1 cellular context compared by ENCODE assay signal in the genomic region with DNA sequence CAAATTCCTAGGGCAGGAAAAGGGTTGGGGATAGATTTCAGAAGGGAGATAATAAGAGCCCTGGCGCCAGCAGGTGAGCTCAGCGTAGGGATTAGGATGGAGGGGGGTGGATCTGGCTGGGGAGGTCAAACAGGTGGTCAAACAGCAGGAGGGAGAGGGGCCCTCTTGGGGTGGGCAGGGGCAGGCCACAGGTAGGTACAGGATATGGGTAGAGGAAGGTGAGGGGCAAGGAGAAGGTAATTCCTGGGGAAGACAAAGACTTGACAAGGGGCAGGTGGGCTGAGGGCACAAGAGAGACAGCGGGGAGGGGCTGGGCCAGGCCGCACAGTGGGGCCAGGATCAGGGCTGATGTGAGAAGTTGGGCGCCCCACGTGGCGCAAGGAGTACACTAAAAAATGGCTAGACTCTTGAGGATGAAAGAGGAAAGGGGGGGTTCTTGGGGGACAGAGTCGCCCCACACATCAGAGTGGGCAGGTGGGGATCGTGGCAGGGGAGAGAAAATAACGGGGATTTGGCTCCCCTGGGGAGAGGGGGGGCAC.
TF ChIP-seq lines count a peak whose summit lies in the region.

No MANE protein-coding gene starts in this region.

TF ChIP-seq in K562, 482 proteins besides CTCF, POLR2A, EP300 and RAD21 (continued from another document and continues in another):
- TF ChIP-seq RERE (CRISPR knock-in tag; IDR thresholded peaks at IDR 0.05; ENCODE audit: borderline replicate concordance): no peak
- no peak for TF ChIP-seq GTF2B (IDR thresholded peaks at IDR 0.05; ENCODE audit: extremely low read depth, insufficient read length)
- TF ChIP-seq TAF7 (tag; IDR thresholded peaks at IDR 0.05): no peak
- no peak for TF ChIP-seq ZNF431 (CRISPR knock-in tag; IDR thresholded peaks at IDR 0.05)
- TF ChIP-seq BHLHE40 (IDR thresholded peaks at IDR 0.05; ENCODE audit: low read length): no peak
- TF ChIP-seq RFX1 (IDR thresholded peaks at IDR 0.05): no peak
- no peak for TF ChIP-seq ZBTB1 (CRISPR knock-in tag; IDR thresholded peaks at IDR 0.05; ENCODE audit: borderline replicate concordance, low read depth)
- peak in 2 of 3 experiments; percentile 39 to 59 for TF ChIP-seq YY1 (IDR thresholded peaks at IDR 0.05; ENCODE audit: borderline replicate concordance in 1 of 3, control insufficient read depth in 1 of 3, extremely low read depth in 1 of 3, insufficient read depth in 3 of 3, insufficient read length in 1 of 3, insufficient replicate concordance in 2 of 3, low read depth in 1 of 3, low read length in 2 of 3)
- TF ChIP-seq RCOR1 (IDR thresholded peaks at IDR 0.05; ENCODE audit: borderline replicate concordance in 1 of 2, low read depth in 2 of 2, low read length in 2 of 2): 0 out of 4 replicates have a peak, but pooled peaks of 1 of the 2 experiments have one; percentile 7
- TF ChIP-seq, protein P1, sequence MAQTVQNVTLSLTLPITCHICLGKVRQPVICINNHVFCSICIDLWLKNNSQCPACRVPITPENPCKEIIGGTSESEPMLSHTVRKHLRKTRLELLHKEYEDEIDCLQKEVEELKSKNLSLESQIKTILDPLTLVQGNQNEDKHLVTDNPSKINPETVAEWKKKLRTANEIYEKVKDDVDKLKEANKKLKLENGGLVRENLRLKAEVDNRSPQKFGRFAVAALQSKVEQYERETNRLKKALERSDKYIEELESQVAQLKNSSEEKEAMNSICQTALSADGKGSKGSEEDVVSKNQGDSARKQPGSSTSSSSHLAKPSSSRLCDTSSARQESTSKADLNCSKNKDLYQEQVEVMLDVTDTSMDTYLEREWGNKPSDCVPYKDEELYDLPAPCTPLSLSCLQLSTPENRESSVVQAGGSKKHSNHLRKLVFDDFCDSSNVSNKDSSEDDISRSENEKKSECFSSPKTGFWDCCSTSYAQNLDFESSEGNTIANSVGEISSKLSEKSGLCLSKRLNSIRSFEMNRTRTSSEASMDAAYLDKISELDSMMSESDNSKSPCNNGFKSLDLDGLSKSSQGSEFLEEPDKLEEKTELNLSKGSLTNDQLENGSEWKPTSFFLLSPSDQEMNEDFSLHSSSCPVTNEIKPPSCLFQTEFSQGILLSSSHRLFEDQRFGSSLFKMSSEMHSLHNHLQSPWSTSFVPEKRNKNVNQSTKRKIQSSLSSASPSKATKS (CRISPR knock-in tag; IDR thresholded peaks at IDR 0.05): no peak
- TF ChIP-seq ZNF79 (CRISPR knock-in tag; IDR thresholded peaks at IDR 0.05; ENCODE audit: low read depth): no peak
- TF ChIP-seq OTX1 (CRISPR knock-in tag; IDR thresholded peaks at IDR 0.05): 0 out of 2 replicates have a peak, but pooled peaks have one; percentile 44
- TF ChIP-seq RFX7 (CRISPR knock-in tag; IDR thresholded peaks at IDR 0.05): no peak
- TF ChIP-seq, protein P2, sequence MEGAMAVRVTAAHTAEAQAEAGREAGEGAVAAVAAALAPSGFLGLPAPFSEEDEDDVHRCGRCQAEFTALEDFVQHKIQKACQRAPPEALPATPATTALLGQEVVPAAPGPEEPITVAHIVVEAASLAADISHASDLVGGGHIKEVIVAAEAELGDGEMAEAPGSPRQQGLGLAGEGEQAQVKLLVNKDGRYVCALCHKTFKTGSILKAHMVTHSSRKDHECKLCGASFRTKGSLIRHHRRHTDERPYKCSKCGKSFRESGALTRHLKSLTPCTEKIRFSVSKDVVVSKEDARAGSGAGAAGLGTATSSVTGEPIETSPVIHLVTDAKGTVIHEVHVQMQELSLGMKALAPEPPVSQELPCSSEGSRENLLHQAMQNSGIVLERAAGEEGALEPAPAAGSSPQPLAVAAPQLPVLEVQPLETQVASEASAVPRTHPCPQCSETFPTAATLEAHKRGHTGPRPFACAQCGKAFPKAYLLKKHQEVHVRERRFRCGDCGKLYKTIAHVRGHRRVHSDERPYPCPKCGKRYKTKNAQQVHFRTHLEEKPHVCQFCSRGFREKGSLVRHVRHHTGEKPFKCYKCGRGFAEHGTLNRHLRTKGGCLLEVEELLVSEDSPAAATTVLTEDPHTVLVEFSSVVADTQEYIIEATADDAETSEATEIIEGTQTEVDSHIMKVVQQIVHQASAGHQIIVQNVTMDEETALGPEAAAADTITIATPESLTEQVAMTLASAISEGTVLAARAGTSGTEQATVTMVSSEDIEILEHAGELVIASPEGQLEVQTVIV (CRISPR knock-in tag; IDR thresholded peaks at IDR 0.05; ENCODE audit: borderline replicate concordance): no peak
- TF ChIP-seq, protein P3, sequence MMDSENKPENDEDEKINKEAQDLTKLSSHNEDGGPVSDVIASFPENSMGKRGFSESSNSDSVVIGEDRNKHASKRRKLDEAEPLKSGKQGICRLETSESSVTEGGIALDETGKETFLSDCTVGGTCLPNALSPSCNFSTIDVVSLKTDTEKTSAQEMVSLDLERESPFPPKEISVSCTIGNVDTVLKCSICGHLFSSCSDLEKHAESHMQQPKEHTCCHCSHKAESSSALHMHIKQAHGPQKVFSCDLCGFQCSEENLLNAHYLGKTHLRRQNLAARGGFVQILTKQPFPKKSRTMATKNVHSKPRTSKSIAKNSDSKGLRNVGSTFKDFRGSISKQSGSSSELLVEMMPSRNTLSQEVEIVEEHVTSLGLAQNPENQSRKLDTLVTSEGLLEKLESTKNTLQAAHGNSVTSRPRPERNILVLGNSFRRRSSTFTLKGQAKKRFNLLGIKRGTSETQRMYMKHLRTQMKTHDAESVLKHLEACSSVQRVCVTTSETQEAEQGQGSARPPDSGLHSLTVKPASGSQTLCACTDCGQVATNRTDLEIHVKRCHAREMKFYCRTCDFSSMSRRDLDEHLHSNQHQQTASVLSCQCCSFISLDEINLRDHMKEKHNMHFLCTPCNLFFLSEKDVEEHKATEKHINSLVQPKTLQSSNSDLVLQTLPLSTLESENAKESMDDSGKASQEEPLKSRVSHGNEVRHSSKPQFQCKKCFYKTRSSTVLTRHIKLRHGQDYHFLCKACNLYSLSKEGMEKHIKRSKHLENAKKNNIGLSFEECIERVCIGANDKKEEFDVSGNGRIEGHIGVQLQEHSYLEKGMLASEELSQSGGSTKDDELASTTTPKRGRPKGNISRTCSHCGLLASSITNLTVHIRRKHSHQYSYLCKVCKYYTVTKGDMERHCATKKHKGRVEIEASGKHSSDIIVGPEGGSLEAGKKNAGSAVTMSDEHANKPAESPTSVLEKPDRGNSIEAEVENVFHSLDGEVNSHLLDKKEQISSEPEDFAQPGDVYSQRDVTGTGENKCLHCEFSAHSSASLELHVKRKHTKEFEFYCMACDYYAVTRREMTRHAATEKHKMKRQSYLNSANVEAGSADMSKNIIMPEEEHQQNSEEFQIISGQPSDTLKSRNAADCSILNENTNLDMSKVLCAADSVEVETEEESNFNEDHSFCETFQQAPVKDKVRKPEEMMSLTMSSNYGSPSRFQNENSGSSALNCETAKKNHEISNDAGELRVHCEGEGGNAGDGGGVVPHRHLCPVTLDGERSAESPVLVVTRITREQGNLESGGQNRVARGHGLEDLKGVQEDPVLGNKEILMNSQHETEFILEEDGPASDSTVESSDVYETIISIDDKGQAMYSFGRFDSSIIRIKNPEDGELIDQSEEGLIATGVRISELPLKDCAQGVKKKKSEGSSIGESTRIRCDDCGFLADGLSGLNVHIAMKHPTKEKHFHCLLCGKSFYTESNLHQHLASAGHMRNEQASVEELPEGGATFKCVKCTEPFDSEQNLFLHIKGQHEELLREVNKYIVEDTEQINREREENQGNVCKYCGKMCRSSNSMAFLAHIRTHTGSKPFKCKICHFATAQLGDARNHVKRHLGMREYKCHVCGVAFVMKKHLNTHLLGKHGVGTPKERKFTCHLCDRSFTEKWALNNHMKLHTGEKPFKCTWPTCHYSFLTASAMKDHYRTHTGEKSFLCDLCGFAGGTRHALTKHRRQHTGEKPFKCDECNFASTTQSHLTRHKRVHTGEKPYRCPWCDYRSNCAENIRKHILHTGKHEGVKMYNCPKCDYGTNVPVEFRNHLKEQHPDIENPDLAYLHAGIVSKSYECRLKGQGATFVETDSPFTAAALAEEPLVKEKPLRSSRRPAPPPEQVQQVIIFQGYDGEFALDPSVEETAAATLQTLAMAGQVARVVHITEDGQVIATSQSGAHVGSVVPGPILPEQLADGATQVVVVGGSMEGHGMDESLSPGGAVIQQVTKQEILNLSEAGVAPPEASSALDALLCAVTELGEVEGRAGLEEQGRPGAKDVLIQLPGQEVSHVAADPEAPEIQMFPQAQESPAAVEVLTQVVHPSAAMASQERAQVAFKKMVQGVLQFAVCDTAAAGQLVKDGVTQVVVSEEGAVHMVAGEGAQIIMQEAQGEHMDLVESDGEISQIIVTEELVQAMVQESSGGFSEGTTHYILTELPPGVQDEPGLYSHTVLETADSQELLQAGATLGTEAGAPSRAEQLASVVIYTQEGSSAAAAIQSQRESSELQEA (IDR thresholded peaks at IDR 0.05; ENCODE audit: low read depth): no peak
- TF ChIP-seq NFXL1 (CRISPR knock-in tag; IDR thresholded peaks at IDR 0.05): no peak
- no peak for TF ChIP-seq ZC3H11A (IDR thresholded peaks at IDR 0.05; ENCODE audit: low read depth, low read length)
- peak; percentile 27; the same call in 1 of the 2 replicates for TF ChIP-seq MAX (CRISPR knock-in tag; IDR thresholded peaks at IDR 0.05)
- no peak for TF ChIP-seq POLR3G (IDR thresholded peaks at IDR 0.05; ENCODE audit: extremely low read depth, insufficient read length, insufficient replicate concordance)
- TF ChIP-seq CBX3 (IDR thresholded peaks at IDR 0.05; ENCODE audit: borderline replicate concordance in 1 of 2, low read length in 2 of 2): no peak
- peak; percentile 24; the same call in 1 of the 2 replicates for TF ChIP-seq RAD51 (IDR thresholded peaks at IDR 0.05; ENCODE audit: borderline replicate concordance, low read depth)
- no peak for TF ChIP-seq ZNF785 (CRISPR knock-in tag; IDR thresholded peaks at IDR 0.05)
- no peak for TF ChIP-seq ZNF518B (CRISPR knock-in tag; IDR thresholded peaks at IDR 0.05)
- no peak for TF ChIP-seq ARNT (IDR thresholded peaks at IDR 0.05)
- no peak for TF ChIP-seq ELF1 (tag; IDR thresholded peaks at IDR 0.05)
- no peak for TF ChIP-seq JUNB (CRISPR knock-in tag; conservative IDR thresholded peaks at IDR 0.05)
- no peak for TF ChIP-seq PHF21A (IDR thresholded peaks at IDR 0.05; ENCODE audit: borderline replicate concordance, low read depth)
- 0 out of 2 replicates have a peak, but pooled peaks have one; percentile 31 for TF ChIP-seq RUNX1 (IDR thresholded peaks at IDR 0.05; ENCODE audit: low read depth)
